ENCODE assay signal across 9 cellular contexts in genomic region chr9:69180670-69181069, GRCh38. TPM values are rescaled to one million over a fixed set of nuclear protein-coding genes. Genes with fewer than 3 reads are reported as not detected.
DNase-seq lines count a peak whose midpoint lies in the region; TF ChIP-seq lines count a peak whose summit lies in the region.
"Had no signal": no experiment of that assay in that cellular context is flagged by ENCODE, and none has a peak within 500 bp of the region (broad histone marks: within the 10 kb centered on the region; RNA-seq: fewer than 3 reads in every experiment).

No MANE protein-coding gene starts in this region.

- H3K4me3 ChIP-seq in A673 (ENCODE audit: low read depth, low read length, poor library complexity, severe bottlenecking) (no peak overlapping the region), HEK293 (ENCODE audit: low read depth, low read length) (no peak overlapping the region)

- POLR2A ChIA-PET in A673 (lab: Charles Lee; ENCODE audit: low non-redundant PET) (no interaction called here), HEK293 (lab: Yijun Ruan, JAX) (interaction anchor here (0.6 to 1.7 kb wide), 3 partner anchors 59 to 83 kb away, joined by 3 to 8 read pairs (median 4); no protein-coding TSS in a partner anchor)

- H3K9me3 ChIP-seq in A673 (ENCODE audit: low read depth, low read length, poor library complexity, severe bottlenecking) (no peaks in the 10 kb centered on the region), HEK293 (ENCODE audit: control insufficient read depth, insufficient read depth, low read depth, low read length) (no peaks in the 10 kb centered on the region)

- BruUV-seq in A673 (replicated peaks; lab: Mats Ljungman, UMichigan) = no TSS peak

- H3K27me3 ChIP-seq in A673 (replicated peaks; ENCODE audit: insufficient read depth, low read depth, low read length, poor library complexity) = no peaks in the 10 kb centered on the region

- CTCF ChIA-PET in A673 (lab: Charles Lee) (interaction anchor here (0.6 kb wide), 1 partner anchor 13 kb away, joined by 3 read pairs; no protein-coding TSS in a partner anchor), HEK293 (lab: Yijun Ruan, JAX) (interaction anchor here (0.6 to 3.2 kb wide), 6 partner anchors 13 to 138 kb away, joined by 3 to 33 read pairs (median 6); no protein-coding TSS in a partner anchor)

- peaks cover 25% of the 10 kb centered on the region for H3K4me1 ChIP-seq in A673 (ENCODE audit: insufficient read depth, low read length, poor library complexity, severe bottlenecking)
- H3K4me1 ChIP-seq in HEK293 (ENCODE audit: control insufficient read depth, insufficient read depth, low read length) = peaks cover 20% of the 10 kb centered on the region

- no peak overlapping the region for H3K27ac ChIP-seq in A673 (ENCODE audit: low read depth, low read length, poor library complexity, severe bottlenecking)
- H3K27ac ChIP-seq in HEK293 (ENCODE audit: extremely low read depth, low read depth, low read length) = no peak overlapping the region

- DNase-seq in A673 (ENCODE audit: low spot score) (peak; percentile 72), T1000 (lab: John Stamatoyannopoulos, UW) (peak; percentile 76), dedifferentiated amniotic fluid mesenchymal stem cell (ENCODE audit: extremely low spot score) (peak; percentile 92), myocyte (ENCODE audit: low read depth) (peak; percentile 79), epidermal melanocyte (ENCODE audit: insufficient read length, low spot score) (no peak), NCI-H1105 treated with DMSO at 0.1 percent for 48 hours (lab: John Stamatoyannopoulos, UW) (no peak), retina (no peak)
- DNase-seq: stimulated activated naive B cell treated with anti-CD40 and anti-IgM and Interleukin-4, amounts not matched to agents 10 μg/mL and 1 μg/mL and 100 μg/mL, for 72 hours had no signal

- H3K36me3 ChIP-seq in A673 (ENCODE audit: insufficient read depth, low read length, poor library complexity, severe bottlenecking) (no peaks in the 10 kb centered on the region), HEK293 (ENCODE audit: control insufficient read depth in 2 of 2, insufficient read depth in 1 of 2, low read length in 2 of 2) (no peaks in the 10 kb centered on the region)

- intact Hi-C loops in A673 (cut with micrococcal nuclease; ENCODE audit: unreplicated experiment) = no loop called here

- no peak for TF ChIP-seq CTCF in A673 (conservative IDR thresholded peaks at IDR 0.05; ENCODE audit: low read depth, low read length)
- no peak for TF ChIP-seq CTCF in HEK293 (tag by site-specific recombination; IDR thresholded peaks at IDR 0.05)

TF ChIP-seq in HEK293, 187 proteins besides CTCF, POLR2A, EP300 and RAD21:
- 0 out of 2 replicates have a peak, but pooled peaks have one; percentile 29 for TF ChIP-seq ZNF639 (tag by site-specific recombination; IDR thresholded peaks at IDR 0.05)
- no peak for TF ChIP-seq ZNF324 (tag by site-specific recombination; IDR thresholded peaks at IDR 0.05)
- peak; percentile 70 for TF ChIP-seq ZNF629 (tag by site-specific recombination; IDR thresholded peaks at IDR 0.05)
- peak; percentile 49 for TF ChIP-seq SP2 (tag by site-specific recombination; IDR thresholded peaks at IDR 0.05)
- TF ChIP-seq ZNF660 (tag by site-specific recombination; IDR thresholded peaks at IDR 0.05) = no peak
- TF ChIP-seq OSR2 (tag by site-specific recombination; IDR thresholded peaks at IDR 0.05) = peak; percentile 76
- TF ChIP-seq KLF17 (tag by site-specific recombination; IDR thresholded peaks at IDR 0.05) = 0 out of 2 replicates have a peak, but pooled peaks have one; percentile 54
- TF ChIP-seq SP7 (tag by site-specific recombination; IDR thresholded peaks at IDR 0.05) = peak; percentile 40
- TF ChIP-seq ZNF155 (tag by site-specific recombination; IDR thresholded peaks at IDR 0.05) = no peak
- peak; percentile 54 for TF ChIP-seq ZEB2 (tag by site-specific recombination; IDR thresholded peaks at IDR 0.05)
- no peak for TF ChIP-seq ZNF10 (tag by site-specific recombination; IDR thresholded peaks at IDR 0.05)
- TF ChIP-seq INSM2 (tag by site-specific recombination; IDR thresholded peaks at IDR 0.05) = 0 out of 2 replicates have a peak, but pooled peaks have one; percentile 19
- peak; percentile 66; the same call in 1 of the 2 replicates for TF ChIP-seq PATZ1 (tag by site-specific recombination; IDR thresholded peaks at IDR 0.05)
- TF ChIP-seq ZNF701 (tag by site-specific recombination; IDR thresholded peaks at IDR 0.05) = no peak
- 0 out of 2 replicates have a peak, but pooled peaks have one; percentile 36 for TF ChIP-seq ZBTB17 (tag by site-specific recombination; IDR thresholded peaks at IDR 0.05)
- TF ChIP-seq ZNF600 (tag by site-specific recombination; IDR thresholded peaks at IDR 0.05) = peak; percentile 38; the same call in 1 of the 2 replicates
- no peak for TF ChIP-seq GLI4 (tag by site-specific recombination; IDR thresholded peaks at IDR 0.05)
- peak; percentile 30; the same call in 1 of the 2 replicates for TF ChIP-seq KLF1 (tag by site-specific recombination; IDR thresholded peaks at IDR 0.05)
- TF ChIP-seq WT1 (tag by site-specific recombination; IDR thresholded peaks at IDR 0.05) = peak; percentile 27; the same call in 1 of the 2 replicates
- peak; percentile 89 for TF ChIP-seq ZSCAN16 (tag by site-specific recombination; IDR thresholded peaks at IDR 0.05)

RNA-seq across cellular contexts. Expression of gene TJP2, which starts 6.6 kb away (rescaled TPM):
- total RNA-seq in A673 (2021) (7.2 and 10.4 TPM in 2 replicates), myocyte (12.2 and 13.5 TPM in 2 replicates)
- 2.5 TPM for polyA plus RNA-seq in myocyte (2012)

Comparison
In these comparisons a context has a peak if more than half of its experiments do, and no peak if none do; other contexts are left out.
1. DNase-seq: peak in A673 (single experiment), T1000 (single experiment), dedifferentiated amniotic fluid mesenchymal stem cell (single experiment) and myocyte (single experiment); none in epidermal melanocyte (single experiment), NCI-H1105 treated with DMSO at 0.1 percent for 48 hours (single experiment) and retina (single experiment).